ENCODE assay signal across 8 cellular contexts in the genomic region with DNA sequence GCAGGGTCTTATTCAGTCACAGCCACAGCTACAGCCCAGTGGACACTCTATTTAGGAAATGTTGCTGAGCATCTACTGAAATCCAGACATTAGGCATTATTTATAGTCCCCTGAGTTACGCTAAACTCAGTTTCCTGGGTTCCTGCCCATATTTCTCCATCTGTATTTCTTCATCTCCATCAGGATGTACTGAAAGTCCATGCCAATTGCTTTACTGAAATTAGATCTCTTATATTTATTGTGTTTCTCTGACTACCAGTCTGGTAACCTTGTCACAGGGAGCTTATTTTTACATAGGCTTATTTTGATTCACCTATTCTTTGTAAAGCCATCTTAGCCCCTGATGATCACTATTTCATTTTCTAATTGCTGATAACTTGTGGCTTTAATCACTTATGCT.
"Had no signal": no experiment of that assay in that cellular context is flagged by ENCODE, and none has a peak within 500 bp of the region (broad histone marks: within the 10 kb centered on the region; RNA-seq: fewer than 3 reads in every experiment).

No MANE protein-coding gene starts in this region.

- ATAC-seq: GM12878 had no signal

- FAIRE-seq: G401.6, GM12878, GM12891, GM12892, GM18507, GM19239 had no signal

- DNase-seq: GDM1, GF-D8 had no signal

- H3K4me3 ChIP-seq: GM12878 had no signal
